Comparison of ENCODE assay signal across 9 cellular contexts in the genomic region with DNA sequence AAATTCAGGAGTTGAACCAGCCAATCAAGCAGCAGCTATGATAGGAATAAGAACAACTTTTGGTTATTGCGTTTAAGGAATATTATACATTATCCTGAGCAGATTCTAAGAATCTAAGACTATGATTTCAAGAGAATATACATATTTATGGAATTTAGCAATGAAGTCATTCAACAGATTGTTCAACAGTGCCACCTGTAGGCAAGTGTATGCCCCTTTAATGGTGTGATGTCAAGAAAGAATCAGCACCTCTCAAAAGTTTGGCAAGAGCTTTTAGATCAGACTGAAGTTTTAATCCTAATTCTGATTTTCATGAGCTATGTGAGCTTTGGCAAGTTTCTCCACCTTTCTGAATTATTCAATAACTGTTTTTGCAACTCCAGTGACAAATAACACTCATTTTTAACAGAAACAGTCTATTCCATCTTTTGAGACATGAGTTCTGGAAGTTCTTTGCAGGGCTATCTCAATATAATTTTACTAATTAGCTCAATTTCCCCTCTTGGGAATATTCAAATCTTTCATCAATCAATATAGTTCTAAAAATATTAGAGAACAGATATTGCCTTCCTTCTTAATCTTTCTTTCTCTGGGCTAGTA.
DNase-seq lines count a peak whose midpoint lies in the region; ATAC-seq and TF ChIP-seq lines count a peak whose summit lies in the region.
"Had no signal": no experiment of that assay in that cellular context is flagged by ENCODE, and none has a peak within 500 bp of the region (broad histone marks: within the 10 kb centered on the region; RNA-seq: fewer than 3 reads in every experiment).

No MANE protein-coding gene starts in this region.

- ATAC-seq in activated T-cell treated with anti-CD3 and anti-CD28 coated beads, Interleukin-2, amount 50 U/mL, for 4 hours: no peak
- ATAC-seq: sciatic nerve had no signal

- H3K4me1 Mint-ChIP-seq in activated T-cell treated with anti-CD3 and anti-CD28 coated beads, Interleukin-2, amount 50 U/mL, for 4 hours (ENCODE audit: low read depth): no peaks in the 10 kb centered on the region

- peak; percentile 44 for DNase-seq in D341Med (ENCODE audit: low spot score)
- peak; percentile 35 for DNase-seq in SK-N-DZ (ENCODE audit: low spot score)
- no peak for DNase-seq in kidney epithelial cell (ENCODE audit: low read depth)
- DNase-seq in activated T-cell treated with anti-CD3 and anti-CD28 coated beads, Interleukin-2, amount 50 U/mL, for 4 hours: no peak
- no peak for DNase-seq in CD1c-positive myeloid dendritic cell (ENCODE audit: extremely low spot score)
- no peak for DNase-seq in putamen (ENCODE audit: low spot score)
- DNase-seq in NK-92 (lab: John Stamatoyannopoulos, UW; ENCODE audit: unreplicated experiment): no peak

- no peak overlapping the region for H3K4me3 ChIP-seq in kidney epithelial cell (ENCODE audit: low read depth, low read length)

- H3K27me3 Mint-ChIP-seq in activated T-cell treated with anti-CD3 and anti-CD28 coated beads, Interleukin-2, amount 50 U/mL, for 4 hours (ENCODE audit: low read depth): no peaks in the 10 kb centered on the region

- no peaks in the 10 kb centered on the region for H3K36me3 ChIP-seq in kidney epithelial cell (ENCODE audit: control insufficient read depth, insufficient read depth, low read length)

- TF ChIP-seq CTCF in kidney epithelial cell (IDR thresholded peaks at IDR 0.05; ENCODE audit: insufficient read depth, low read length, poor library complexity, severe bottlenecking): peak; percentile 41

- H3K27me3 ChIP-seq in kidney epithelial cell (ENCODE audit: control insufficient read depth, insufficient read depth, low read length): no peaks in the 10 kb centered on the region

- TF ChIP-seq RAD21 in Ishikawa (IDR thresholded peaks at IDR 0.05; ENCODE audit: low read depth): peak; percentile 28; the same call in 1 of the 2 replicates

- no peak for TF ChIP-seq EP300 in Ishikawa (IDR thresholded peaks at IDR 0.05; ENCODE audit: borderline replicate concordance)

- no peak overlapping the region for H3K4me3 Mint-ChIP-seq in activated T-cell treated with anti-CD3 and anti-CD28 coated beads, Interleukin-2, amount 50 U/mL, for 4 hours

- H3K9me3 Mint-ChIP-seq in activated T-cell treated with anti-CD3 and anti-CD28 coated beads, Interleukin-2, amount 50 U/mL, for 4 hours: peaks cover 13% of the 10 kb centered on the region

- no peaks in the 10 kb centered on the region for H3K36me3 Mint-ChIP-seq in activated T-cell treated with anti-CD3 and anti-CD28 coated beads, Interleukin-2, amount 50 U/mL, for 4 hours (ENCODE audit: insufficient read depth)

TF ChIP-seq in Ishikawa, 13 proteins besides CTCF, POLR2A, EP300 and RAD21:
- TF ChIP-seq FOXM1 (IDR thresholded peaks at IDR 0.05; ENCODE audit: borderline replicate concordance, low read depth): no peak
- TF ChIP-seq, protein P1, sequence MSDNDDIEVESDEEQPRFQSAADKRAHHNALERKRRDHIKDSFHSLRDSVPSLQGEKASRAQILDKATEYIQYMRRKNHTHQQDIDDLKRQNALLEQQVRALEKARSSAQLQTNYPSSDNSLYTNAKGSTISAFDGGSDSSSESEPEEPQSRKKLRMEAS (IDR thresholded peaks at IDR 0.05): no peak
- TF ChIP-seq TAF1 (IDR thresholded peaks at IDR 0.05; ENCODE audit: low read depth): no peak
- no peak for TF ChIP-seq CEBPB (IDR thresholded peaks at IDR 0.05)
- TF ChIP-seq TEAD4 (IDR thresholded peaks at IDR 0.05): no peak
- no peak for TF ChIP-seq TCF12 (IDR thresholded peaks at IDR 0.05; ENCODE audit: low read depth)
- TF ChIP-seq YY1 (IDR thresholded peaks at IDR 0.05; ENCODE audit: low read depth): no peak
- TF ChIP-seq ZBTB7A (IDR thresholded peaks at IDR 0.05; ENCODE audit: low read depth): no peak
- no peak for TF ChIP-seq NFIC (IDR thresholded peaks at IDR 0.05)
- no peak for TF ChIP-seq EGR1 (IDR thresholded peaks at IDR 0.05)
- TF ChIP-seq, protein P2, sequence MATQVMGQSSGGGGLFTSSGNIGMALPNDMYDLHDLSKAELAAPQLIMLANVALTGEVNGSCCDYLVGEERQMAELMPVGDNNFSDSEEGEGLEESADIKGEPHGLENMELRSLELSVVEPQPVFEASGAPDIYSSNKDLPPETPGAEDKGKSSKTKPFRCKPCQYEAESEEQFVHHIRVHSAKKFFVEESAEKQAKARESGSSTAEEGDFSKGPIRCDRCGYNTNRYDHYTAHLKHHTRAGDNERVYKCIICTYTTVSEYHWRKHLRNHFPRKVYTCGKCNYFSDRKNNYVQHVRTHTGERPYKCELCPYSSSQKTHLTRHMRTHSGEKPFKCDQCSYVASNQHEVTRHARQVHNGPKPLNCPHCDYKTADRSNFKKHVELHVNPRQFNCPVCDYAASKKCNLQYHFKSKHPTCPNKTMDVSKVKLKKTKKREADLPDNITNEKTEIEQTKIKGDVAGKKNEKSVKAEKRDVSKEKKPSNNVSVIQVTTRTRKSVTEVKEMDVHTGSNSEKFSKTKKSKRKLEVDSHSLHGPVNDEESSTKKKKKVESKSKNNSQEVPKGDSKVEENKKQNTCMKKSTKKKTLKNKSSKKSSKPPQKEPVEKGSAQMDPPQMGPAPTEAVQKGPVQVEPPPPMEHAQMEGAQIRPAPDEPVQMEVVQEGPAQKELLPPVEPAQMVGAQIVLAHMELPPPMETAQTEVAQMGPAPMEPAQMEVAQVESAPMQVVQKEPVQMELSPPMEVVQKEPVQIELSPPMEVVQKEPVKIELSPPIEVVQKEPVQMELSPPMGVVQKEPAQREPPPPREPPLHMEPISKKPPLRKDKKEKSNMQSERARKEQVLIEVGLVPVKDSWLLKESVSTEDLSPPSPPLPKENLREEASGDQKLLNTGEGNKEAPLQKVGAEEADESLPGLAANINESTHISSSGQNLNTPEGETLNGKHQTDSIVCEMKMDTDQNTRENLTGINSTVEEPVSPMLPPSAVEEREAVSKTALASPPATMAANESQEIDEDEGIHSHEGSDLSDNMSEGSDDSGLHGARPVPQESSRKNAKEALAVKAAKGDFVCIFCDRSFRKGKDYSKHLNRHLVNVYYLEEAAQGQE (IDR thresholded peaks at IDR 0.05; ENCODE audit: low read depth): no peak
- TF ChIP-seq, protein P3, sequence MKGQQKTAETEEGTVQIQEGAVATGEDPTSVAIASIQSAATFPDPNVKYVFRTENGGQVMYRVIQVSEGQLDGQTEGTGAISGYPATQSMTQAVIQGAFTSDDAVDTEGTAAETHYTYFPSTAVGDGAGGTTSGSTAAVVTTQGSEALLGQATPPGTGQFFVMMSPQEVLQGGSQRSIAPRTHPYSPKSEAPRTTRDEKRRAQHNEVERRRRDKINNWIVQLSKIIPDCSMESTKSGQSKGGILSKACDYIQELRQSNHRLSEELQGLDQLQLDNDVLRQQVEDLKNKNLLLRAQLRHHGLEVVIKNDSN (IDR thresholded peaks at IDR 0.05): no peak
TF ChIP-seq in Ishikawa: peak in this region for 0.

Comparison
In these comparisons a context has a peak if more than half of its experiments do, and no peak if none do; other contexts are left out.
1. DNase-seq: peak in D341Med (single experiment) and SK-N-DZ (single experiment); none in kidney epithelial cell (single experiment), activated T-cell treated with anti-CD3 and anti-CD28 coated beads, Interleukin-2, amount 50 U/mL, for 4 hours (single experiment), CD1c-positive myeloid dendritic cell (single experiment), putamen (single experiment) and NK-92 (single experiment).